Comparison of ENCODE assay signal across 8 cellular contexts in genomic region chr13:94858856-94859811, GRCh38.
A peak's percentile ranks its signal among the peaks of the same experiment; 100 is the strongest.
DNase-seq lines count a peak whose midpoint lies in the region; ATAC-seq and TF ChIP-seq lines count a peak whose summit lies in the region.

No MANE protein-coding gene starts in this region.

- TF ChIP-seq CTCF in choroid plexus epithelial cell (conservative IDR thresholded peaks at IDR 0.05; ENCODE audit: low read depth, low read length) (no peak), sigmoid colon (IDR thresholded peaks at IDR 0.05) (no peak)

- peak overlapping the region in 1 of 4 donors; percentile 18 for H3K27ac ChIP-seq in sigmoid colon

- 59 to 62% methylated on average over 19 of the region's 19 CpGs for WGBS in sigmoid colon, 2 donors

- intact Hi-C loops in sigmoid colon (cut with DNase I) = no loop called here

- TF ChIP-seq POLR2A in sigmoid colon (IDR thresholded peaks at IDR 0.05) = no peak

- ATAC-seq in GM19035 (IDR thresholded peaks at IDR 0.05; ENCODE audit: unreplicated experiment) = no peak
- ATAC-seq in GM18520 (IDR thresholded peaks at IDR 0.05; ENCODE audit: unreplicated experiment) = no peak

- H3K4me1 ChIP-seq in sigmoid colon = peaks cover 0 to 12% (median 7%) of the 10 kb centered on the region in 4 donors

- no peaks in the 10 kb centered on the region for H3K36me3 ChIP-seq in sigmoid colon

- TF ChIP-seq EP300 in sigmoid colon (IDR thresholded peaks at IDR 0.05) = no peak

- H3K27me3 Mint-ChIP-seq in activated naive CD4-positive, alpha-beta T cell treated with anti-CD3 and anti-CD28 coated beads, Interleukin-2, amount 10 ng/mL, durations not matched to agents 7 days and 5 days = peaks cover 5% of the 10 kb centered on the region

- no peaks in the 10 kb centered on the region for H3K27me3 ChIP-seq in sigmoid colon

- no peaks in the 10 kb centered on the region for H3K9me3 ChIP-seq in sigmoid colon

- H3K4me3 Mint-ChIP-seq in activated naive CD4-positive, alpha-beta T cell treated with anti-CD3 and anti-CD28 coated beads, Interleukin-2, amount 10 ng/mL, durations not matched to agents 7 days and 5 days = no peak overlapping the region

- H3K27ac Mint-ChIP-seq in activated naive CD4-positive, alpha-beta T cell treated with anti-CD3 and anti-CD28 coated beads, Interleukin-2, amount 10 ng/mL, durations not matched to agents 7 days and 5 days = no peak overlapping the region

- CTCF ChIA-PET in activated naive CD4-positive, alpha-beta T cell treated with anti-CD3 and anti-CD28 coated beads, Interleukin-2, amount 10 ng/mL, durations not matched to agents 7 days and 5 days (lab: Charles Lee) = interaction anchor here (0.8 kb wide), 1 partner anchor 1414 kb away, joined by 4 read pairs; no protein-coding TSS in a partner anchor

- DNase-seq in GM04504 (ENCODE audit: low read depth) = peak; percentile 38
- DNase-seq in choroid plexus epithelial cell (ENCODE audit: low read depth) = peak; percentile 25
- peak; percentile 5 for DNase-seq in iris pigment epithelial cell (ENCODE audit: low read depth)
- peak; percentile 80 for DNase-seq in sigmoid colon
- no peak for DNase-seq in activated CD8-positive, alpha-beta memory T cell treated with anti-CD3 and anti-CD28 coated beads for 24 hours
- no peak for DNase-seq in activated naive CD4-positive, alpha-beta T cell treated with anti-CD3 and anti-CD28 coated beads, Interleukin-2, amount 10 ng/mL, durations not matched to agents 7 days and 5 days

- no peaks in the 10 kb centered on the region for H3K9me3 Mint-ChIP-seq in activated naive CD4-positive, alpha-beta T cell treated with anti-CD3 and anti-CD28 coated beads, Interleukin-2, amount 10 ng/mL, durations not matched to agents 7 days and 5 days

- H3K4me3 ChIP-seq in choroid plexus epithelial cell (ENCODE audit: low read depth, low read length) (no peak overlapping the region), sigmoid colon (no peak overlapping the region)

- no peaks in the 10 kb centered on the region for H3K36me3 Mint-ChIP-seq in activated naive CD4-positive, alpha-beta T cell treated with anti-CD3 and anti-CD28 coated beads, Interleukin-2, amount 10 ng/mL, durations not matched to agents 7 days and 5 days

- H3K4me1 Mint-ChIP-seq in activated naive CD4-positive, alpha-beta T cell treated with anti-CD3 and anti-CD28 coated beads, Interleukin-2, amount 10 ng/mL, durations not matched to agents 7 days and 5 days = peaks cover 19% of the 10 kb centered on the region

Comparison
In these comparisons a context has a peak if more than half of its experiments do, and no peak if none do; other contexts are left out.
1. DNase-seq: peak in GM04504 (single experiment), choroid plexus epithelial cell (single experiment), iris pigment epithelial cell (single experiment) and sigmoid colon (single experiment); none in activated CD8-positive, alpha-beta memory T cell treated with anti-CD3 and anti-CD28 coated beads for 24 hours (single experiment) and activated naive CD4-positive, alpha-beta T cell treated with anti-CD3 and anti-CD28 coated beads, Interleukin-2, amount 10 ng/mL, durations not matched to agents 7 days and 5 days (single experiment).